8 cellular contexts compared by ENCODE assay signal in the genomic region with DNA sequence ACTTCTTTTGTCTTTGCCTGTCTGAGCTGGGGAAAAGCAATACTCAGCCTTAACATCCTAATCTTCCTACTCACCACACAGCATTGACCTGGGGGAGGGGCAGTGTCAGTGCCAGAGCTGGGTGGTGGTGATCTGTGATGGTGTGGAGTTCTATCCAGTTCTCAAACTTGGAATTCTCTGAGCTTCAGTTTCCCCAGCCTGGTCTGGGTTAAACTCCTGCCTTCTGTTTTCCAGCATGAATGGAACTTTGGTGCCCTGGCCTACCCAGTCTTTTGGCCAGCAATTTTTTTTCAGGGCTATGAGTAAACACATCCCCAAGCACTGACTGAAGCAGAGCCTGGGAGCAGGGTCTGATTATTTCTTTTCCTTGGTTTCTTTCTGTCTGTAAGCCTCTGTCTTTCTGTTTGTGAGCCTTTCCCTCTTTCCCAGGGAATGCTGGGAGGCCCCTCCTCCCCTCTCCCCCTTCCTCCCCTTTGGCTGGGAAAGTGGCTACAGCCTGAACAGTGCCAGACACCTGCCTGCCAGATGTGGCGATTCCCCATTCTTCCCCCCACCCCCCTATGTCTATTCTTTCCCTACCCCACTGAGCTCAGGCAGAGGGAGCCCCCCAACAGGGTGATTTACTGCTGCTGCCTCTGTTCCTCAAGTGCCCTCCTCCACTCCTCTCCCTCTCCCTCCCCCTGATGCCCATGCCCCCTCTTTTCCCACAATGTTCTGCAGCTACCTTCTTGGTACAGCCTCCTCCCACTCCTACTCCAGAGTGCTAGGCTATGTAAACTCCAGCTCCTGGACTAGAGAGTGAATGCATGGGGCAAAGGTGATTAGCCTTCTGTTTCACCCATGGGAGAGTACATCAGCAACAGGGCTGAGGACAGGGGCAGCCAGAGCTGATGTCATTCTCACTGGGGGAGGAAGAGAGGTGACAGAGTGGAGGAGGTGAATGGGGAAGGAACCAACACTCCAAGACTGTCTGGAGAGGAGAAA. TPM values are rescaled to one million over a fixed set of nuclear protein-coding genes. Genes with fewer than 3 reads are reported as not detected.
DNase-seq lines count a peak whose midpoint lies in the region; ATAC-seq and TF ChIP-seq lines count a peak whose summit lies in the region.

No MANE protein-coding gene starts in this region.

- ATAC-seq in GM18505 (IDR thresholded peaks at IDR 0.05; ENCODE audit: unreplicated experiment) (no peak), HG03442 (IDR thresholded peaks at IDR 0.05; ENCODE audit: unreplicated experiment) (no peak)

- TF ChIP-seq POLR2A in GM18505 (IDR thresholded peaks at IDR 0.05; ENCODE audit: borderline replicate concordance, extremely low read depth, insufficient read depth, insufficient read length), result no peak
- TF ChIP-seq POLR2A in erythroblast (IDR thresholded peaks at IDR 0.05; ENCODE audit: low read length), result no peak

- DNase-seq in AG20443 (ENCODE audit: low spot score) (peak; percentile 75), NCI-H2107 treated with DMSO at 0.1 percent for 48 hours (lab: John Stamatoyannopoulos, UW; ENCODE audit: unreplicated experiment) (peak; percentile 91), ecto neural progenitor cell (ENCODE audit: low spot score) (peak; percentile 80), myocyte (ENCODE audit: low read depth) (peak; percentile 67), erythroblast (lab: John Stamatoyannopoulos, UW) (no peak)
- DNase-seq in activated CD4-positive, alpha-beta T cell treated with anti-CD3 and anti-CD28 coated beads for 1 hour, result no peak

RNA-seq across cellular contexts. Expression of a gene that starts 11.1 kb away (rescaled TPM):
- total RNA-seq in myocyte, result not detected in 2 replicates
- not detected for polyA plus RNA-seq in myocyte (2012)

RNA-seq across cellular contexts. Expression of a gene that starts 28.3 kb away (rescaled TPM):
- 228 and 256 TPM in 2 replicates for total RNA-seq in myocyte
- polyA plus RNA-seq in myocyte (2012), result 259 TPM

RNA-seq across cellular contexts. Expression of a gene that starts 31.4 kb away (rescaled TPM):
- total RNA-seq in myocyte, result 2.3 and 4.1 TPM in 2 replicates
- polyA plus RNA-seq in myocyte (2012), result 3.6 TPM

RNA-seq across cellular contexts. Expression of a gene that starts 52.4 kb away (rescaled TPM):
- total RNA-seq in myocyte, result 1.1 and 1.4 TPM in 2 replicates
- polyA plus RNA-seq in myocyte (2012), result 0.08 TPM

Comparison
In these comparisons a context has a peak if more than half of its experiments do, and no peak if none do; other contexts are left out.
1. DNase-seq: peak in AG20443 (single experiment), NCI-H2107 treated with DMSO at 0.1 percent for 48 hours (single experiment), ecto neural progenitor cell (single experiment) and myocyte (single experiment); none in erythroblast (0 of 2) and activated CD4-positive, alpha-beta T cell treated with anti-CD3 and anti-CD28 coated beads for 1 hour (single experiment).